1 cellular context compared by ENCODE assay signal in the genomic region with DNA sequence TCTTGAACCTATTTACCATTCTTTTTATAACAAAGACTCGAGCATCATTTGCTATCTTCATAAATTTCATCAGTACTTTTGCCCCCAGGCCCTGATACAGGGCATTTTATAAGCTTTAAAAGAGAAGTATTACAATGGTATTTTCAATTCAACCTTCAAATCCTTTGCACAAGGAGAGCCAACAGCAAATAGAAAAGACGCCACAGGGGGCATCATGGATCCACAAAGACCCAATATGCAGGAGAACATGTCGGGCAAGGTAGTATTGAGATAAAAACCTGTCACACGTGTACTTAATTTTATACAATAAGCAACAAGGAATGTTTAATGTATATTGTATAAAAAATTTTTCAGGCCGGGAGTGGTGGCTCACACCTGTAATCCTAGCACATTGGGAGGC.
TF ChIP-seq lines count a peak whose summit lies in the region.

No MANE protein-coding gene starts in this region.

TF ChIP-seq in GM23338, 12 proteins besides CTCF, POLR2A, EP300 and RAD21 (continued from another document):
- TF ChIP-seq EZH2 (IDR thresholded peaks at IDR 0.05; ENCODE audit: low read depth, unreplicated experiment) = no peak
- no peak for TF ChIP-seq POLR2AphosphoS5 (IDR thresholded peaks at IDR 0.05; ENCODE audit: low read depth)
- no peak for TF ChIP-seq ZNF114 (CRISPR knock-in tag; IDR thresholded peaks at IDR 0.05)
- TF ChIP-seq NANOG (IDR thresholded peaks at IDR 0.05; ENCODE audit: borderline replicate concordance) = no peak
- no peak for TF ChIP-seq CREB1 (CRISPR knock-in tag; IDR thresholded peaks at IDR 0.05; ENCODE audit: low read depth)
- TF ChIP-seq, protein P1, sequence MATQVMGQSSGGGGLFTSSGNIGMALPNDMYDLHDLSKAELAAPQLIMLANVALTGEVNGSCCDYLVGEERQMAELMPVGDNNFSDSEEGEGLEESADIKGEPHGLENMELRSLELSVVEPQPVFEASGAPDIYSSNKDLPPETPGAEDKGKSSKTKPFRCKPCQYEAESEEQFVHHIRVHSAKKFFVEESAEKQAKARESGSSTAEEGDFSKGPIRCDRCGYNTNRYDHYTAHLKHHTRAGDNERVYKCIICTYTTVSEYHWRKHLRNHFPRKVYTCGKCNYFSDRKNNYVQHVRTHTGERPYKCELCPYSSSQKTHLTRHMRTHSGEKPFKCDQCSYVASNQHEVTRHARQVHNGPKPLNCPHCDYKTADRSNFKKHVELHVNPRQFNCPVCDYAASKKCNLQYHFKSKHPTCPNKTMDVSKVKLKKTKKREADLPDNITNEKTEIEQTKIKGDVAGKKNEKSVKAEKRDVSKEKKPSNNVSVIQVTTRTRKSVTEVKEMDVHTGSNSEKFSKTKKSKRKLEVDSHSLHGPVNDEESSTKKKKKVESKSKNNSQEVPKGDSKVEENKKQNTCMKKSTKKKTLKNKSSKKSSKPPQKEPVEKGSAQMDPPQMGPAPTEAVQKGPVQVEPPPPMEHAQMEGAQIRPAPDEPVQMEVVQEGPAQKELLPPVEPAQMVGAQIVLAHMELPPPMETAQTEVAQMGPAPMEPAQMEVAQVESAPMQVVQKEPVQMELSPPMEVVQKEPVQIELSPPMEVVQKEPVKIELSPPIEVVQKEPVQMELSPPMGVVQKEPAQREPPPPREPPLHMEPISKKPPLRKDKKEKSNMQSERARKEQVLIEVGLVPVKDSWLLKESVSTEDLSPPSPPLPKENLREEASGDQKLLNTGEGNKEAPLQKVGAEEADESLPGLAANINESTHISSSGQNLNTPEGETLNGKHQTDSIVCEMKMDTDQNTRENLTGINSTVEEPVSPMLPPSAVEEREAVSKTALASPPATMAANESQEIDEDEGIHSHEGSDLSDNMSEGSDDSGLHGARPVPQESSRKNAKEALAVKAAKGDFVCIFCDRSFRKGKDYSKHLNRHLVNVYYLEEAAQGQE (IDR thresholded peaks at IDR 0.05; ENCODE audit: unreplicated experiment) = no peak
